33 cellular contexts compared by ENCODE assay signal in the genomic region with DNA sequence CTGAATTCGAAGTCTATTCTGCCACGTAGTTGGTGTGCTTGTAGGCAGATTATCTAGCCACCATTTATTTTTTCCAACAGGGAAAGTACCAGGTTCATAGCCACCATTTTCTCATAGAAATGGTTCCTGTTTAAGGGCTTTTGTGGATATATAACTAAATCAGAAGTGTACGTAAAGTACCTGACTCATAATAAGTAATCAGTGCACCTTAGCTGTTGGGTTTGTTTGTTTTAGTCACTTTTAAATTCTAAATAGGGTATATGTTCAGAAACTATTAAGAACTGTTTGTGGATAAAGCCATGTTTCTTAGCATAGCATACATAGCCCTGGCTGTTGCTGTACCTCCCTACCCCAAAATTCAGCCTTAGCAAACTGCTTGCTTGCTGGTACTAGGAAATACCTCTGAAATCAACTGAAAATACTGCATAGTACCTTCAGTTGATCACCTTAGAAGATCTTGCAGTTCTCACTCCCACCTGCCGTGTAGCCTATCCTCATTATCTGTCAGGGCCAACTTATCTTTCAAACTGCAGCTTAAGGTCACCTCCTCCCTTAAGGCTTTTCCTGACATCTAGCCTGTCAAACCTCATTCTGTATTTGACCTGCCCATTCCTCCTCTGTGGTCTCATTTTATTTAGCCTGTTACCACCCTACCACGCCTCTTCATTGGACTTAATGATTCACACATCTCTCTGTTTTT. TPM values are rescaled to one million over a fixed set of nuclear protein-coding genes. Genes with fewer than 3 reads are reported as not detected.
"Had no signal": no experiment of that assay in that cellular context is flagged by ENCODE, and none has a peak within 500 bp of the region (broad histone marks: within the 10 kb centered on the region; RNA-seq: fewer than 3 reads in every experiment).

No MANE protein-coding gene starts in this region.

- ATAC-seq: effector memory CD8-positive, alpha-beta T cell; heart right ventricle; left cardiac atrium; left lung; naive thymus-derived CD8-positive, alpha-beta T cell; stimulated activated memory B cell treated with anti-CD40 and anti-IgM and Interleukin-4, amounts not matched to agents 10 μg/mL and 1 μg/mL and 100 μg/mL, for 72 hours; stimulated activated naive CD8-positive, alpha-beta T cell treated with anti-CD3 and anti-CD28 coated beads, Interleukin-15, Interleukin-2, amounts not matched to agents 100 U/mL and 50 U/mL, for 24 hours had no signal

- H3K9me3 ChIP-seq: prostate gland, testis had no signal

- DNase-seq: cortex of kidney; effector memory CD8-positive, alpha-beta T cell; esophagus squamous epithelium; foreskin melanocyte; glutamatergic neuron; heart right ventricle; hippocampal formation; left cardiac atrium; left lung; mesenchymal stem cell; midbrain; naive thymus-derived CD8-positive, alpha-beta T cell; nephron progenitor cell; nucleus accumbens; sigmoid colon; spleen; stimulated activated CD4-positive, alpha-beta T cell treated with anti-CD3 and anti-CD28 coated beads, Interleukin-4, amount 100 ng/mL, for 4 hours; stimulated activated naive CD8-positive, alpha-beta T cell treated with anti-CD3 and anti-CD28 coated beads, Interleukin-15, Interleukin-2, amounts not matched to agents 100 U/mL and 50 U/mL, for 24 hours; substantia nigra; testis; tibial artery; upper lobe of left lung had no signal

- FAIRE-seq: islet of Langerhans, urothelium cell line had no signal

- H3K36me3 ChIP-seq: prostate gland, right atrium auricular region, upper lobe of left lung had no signal

- H3K27me3 ChIP-seq: esophagus squamous epithelium, heart right ventricle, left lung, right atrium auricular region, sigmoid colon, spleen, testis, tibial artery, upper lobe of left lung had no signal

- H3K27ac ChIP-seq: epithelial cell of prostate, esophagus squamous epithelium, heart right ventricle, left lung, prostate gland, right atrium auricular region, sigmoid colon, skin epidermis, spleen, testis, tibial artery, upper lobe of left lung had no signal

- H3K4me1 ChIP-seq: esophagus squamous epithelium, left lung, prostate gland, upper lobe of left lung had no signal

- H3K4me3 ChIP-seq: esophagus squamous epithelium, heart right ventricle, left lung, prostate gland, right atrium auricular region, sigmoid colon, skin epidermis, spleen, testis, tibial artery, upper lobe of left lung had no signal

RNA-seq across cellular contexts. Expression of a gene that starts 44.6 kb away (rescaled TPM):
- total RNA-seq: dermis microvascular lymphatic vessel endothelial cell; esophagus squamous epithelium; kidney epithelial cell; left cardiac atrium; lung microvascular endothelial cell; naive thymus-derived CD8-positive, alpha-beta T cell; osteocyte; prostate gland; right atrium auricular region; sigmoid colon had no signal
- polyA plus RNA-seq: sigmoid colon had no signal
